26 cellular contexts compared by ENCODE assay signal in genomic region chr15:56472278-56472677, GRCh38. TPM values are rescaled to one million over a fixed set of nuclear protein-coding genes. Genes with fewer than 3 reads are reported as not detected.
"Had no signal": no experiment of that assay in that cellular context is flagged by ENCODE, and none has a peak within 500 bp of the region (broad histone marks: within the 10 kb centered on the region; RNA-seq: fewer than 3 reads in every experiment).

No MANE protein-coding gene starts in this region.

- H3K27me3 ChIP-seq: brain microvascular endothelial cell, colonic mucosa, esophagus squamous epithelium, gastroesophageal sphincter, hepatocyte had no signal

- DNase-seq: activated B cell treated with CpG ODN at 0.5 μM for 24 hours; activated CD4-positive, alpha-beta T cell treated with anti-CD3 and anti-CD28 coated beads for 48 hours; activated CD4-positive, alpha-beta T cell treated with anti-CD3 and anti-CD28 coated beads, Interleukin-2, amount 50 U/mL, for 1 hour; activated CD4-positive, alpha-beta T cell treated with anti-CD3 and anti-CD28 coated beads, Interleukin-2, amount 50 U/mL, for 48 hours; activated CD8-positive, alpha-beta memory T cell treated with anti-CD3 and anti-CD28 coated beads for 24 hours; activated CD8-positive, alpha-beta T cell treated with anti-CD3 and anti-CD28 coated beads for 36 hours; activated effector memory CD4-positive, alpha-beta T cell treated with Interleukin-2 at 50 U/mL for 16 hours; activated gamma-delta T cell treated with Interleukin-2 at 50 U/mL for 16 hours; activated naive CD4-positive, alpha-beta T cell treated with anti-CD3 and anti-CD28 coated beads, Interleukin-2, amount 50 U/mL, for 16 hours; activated naive CD4-positive, alpha-beta T cell treated with Interleukin-2 at 50 U/mL for 16 hours; activated T-cell treated with anti-CD3 and anti-CD28 coated beads, Interleukin-2, amount 50 U/mL, for 4 hours; amniotic stem cell; anterior cingulate cortex; brain microvascular endothelial cell; colonic mucosa; effector CD8-positive, alpha-beta T cell; esophagus squamous epithelium; foreskin melanocyte; heart right ventricle; T1000; WERI-Rb-1 had no signal

- H3K4me3 ChIP-seq: colonic mucosa, esophagus squamous epithelium, gastroesophageal sphincter, heart right ventricle, hepatocyte had no signal

- H3K9me3 ChIP-seq: colonic mucosa, esophagus squamous epithelium, gastroesophageal sphincter, heart right ventricle had no signal

- H2AFZ ChIP-seq: hepatocyte had no signal

- H3K79me2 ChIP-seq: hepatocyte had no signal

- H3K4me1 ChIP-seq: colonic mucosa, esophagus squamous epithelium, gastroesophageal sphincter had no signal

- H3K4me2 ChIP-seq: hepatocyte had no signal

- H3K36me3 ChIP-seq: brain microvascular endothelial cell, colonic mucosa, esophagus squamous epithelium, gastroesophageal sphincter, heart right ventricle, WERI-Rb-1 had no signal

- H3K27ac ChIP-seq: brain microvascular endothelial cell, colonic mucosa, epithelial cell of prostate, esophagus squamous epithelium, gastroesophageal sphincter, heart right ventricle, hepatocyte, WERI-Rb-1 had no signal

RNA-seq across cellular contexts. Expression of gene MNS1, which starts 7.3 kb away (rescaled TPM):
- total RNA-seq: activated T-helper 17 cell treated with anti-CD3 and anti-CD28 coated beads, Interleukin-2, amount 50 U/mL, for 72 hours; bronchial epithelial cell had no signal
